Comparison of ENCODE assay signal across 8 cellular contexts in genomic region chr22:23376256-23376655, GRCh38.
DNase-seq lines count a peak whose midpoint lies in the region; ATAC-seq and TF ChIP-seq lines count a peak whose summit lies in the region.

No MANE protein-coding gene starts in this region.

- ATAC-seq in effector memory CD8-positive, alpha-beta T cell (replicated peaks) = peak; percentile 62

- H3K36me3 Mint-ChIP-seq in effector memory CD8-positive, alpha-beta T cell (ENCODE audit: insufficient read depth) = peaks cover 4% of the 10 kb centered on the region

- no peak overlapping the region for H3K27ac Mint-ChIP-seq in effector memory CD8-positive, alpha-beta T cell

- POLR2A ChIA-PET in RWPE1 (lab: Yijun Ruan, JAX; ENCODE audit: low non-redundant PET) = no interaction called here

- no peak overlapping the region for H3K4me3 Mint-ChIP-seq in effector memory CD8-positive, alpha-beta T cell

- peaks cover 18 to 35% of the 10 kb centered on the region in 2 donors for H3K27me3 Mint-ChIP-seq in effector memory CD8-positive, alpha-beta T cell

- no peak for TF ChIP-seq CTCF in RWPE1 (conservative IDR thresholded peaks at IDR 0.05; ENCODE audit: low read depth)

- no peak overlapping the region for H3K27ac ChIP-seq in RWPE1

- H3K9me3 Mint-ChIP-seq in effector memory CD8-positive, alpha-beta T cell = no peaks in the 10 kb centered on the region

- CTCF ChIA-PET in RWPE1 (lab: Yijun Ruan, JAX) = interaction anchor here (0.6 to 1.9 kb wide), 2 partner anchors 10 to 1656 kb away, joined by 3 to 5 read pairs; no protein-coding TSS in a partner anchor

- H3K4me1 Mint-ChIP-seq in effector memory CD8-positive, alpha-beta T cell (ENCODE audit: low read depth in 2 of 2) = peaks cover 1 to 7% of the 10 kb centered on the region in 2 donors

- DNase-seq in activated T-cell treated with anti-CD3 and anti-CD28 coated beads for 48 hours (ENCODE audit: low read depth) (peak; percentile 42), OCI-M1 (lab: John Stamatoyannopoulos, UW) (peak; percentile 79), RWPE1 (ENCODE audit: low spot score) (no peak), occipital lobe (lab: John Stamatoyannopoulos, UW) (no peak), midbrain (lab: John Stamatoyannopoulos, UW) (no peak)
- DNase-seq in activated T-cell treated with anti-CD3 and anti-CD28 coated beads, Interleukin-2, amount 50 U/mL, for 1 hour = no peak
- DNase-seq in effector memory CD8-positive, alpha-beta T cell = no peak
- DNase-seq in stimulated activated CD4-positive, alpha-beta T cell treated with anti-CD3 and anti-CD28 coated beads, TNF-alpha, amount 100 ng/mL, for 48 hours (ENCODE audit: low read depth in 3 of 3) = peak; percentile 7 to 39 (median 23)

Comparison
In these comparisons a context has a peak if more than half of its experiments do, and no peak if none do; other contexts are left out.
1. DNase-seq: peak in activated T-cell treated with anti-CD3 and anti-CD28 coated beads for 48 hours (single experiment), OCI-M1 (single experiment) and stimulated activated CD4-positive, alpha-beta T cell treated with anti-CD3 and anti-CD28 coated beads, TNF-alpha, amount 100 ng/mL, for 48 hours (3 of 3); none in activated T-cell treated with anti-CD3 and anti-CD28 coated beads, Interleukin-2, amount 50 U/mL, for 1 hour (single experiment), effector memory CD8-positive, alpha-beta T cell (0 of 3), RWPE1 (single experiment), occipital lobe (single experiment) and midbrain (single experiment).